Comparison of ENCODE assay signal across 8 cellular contexts in the genomic region with DNA sequence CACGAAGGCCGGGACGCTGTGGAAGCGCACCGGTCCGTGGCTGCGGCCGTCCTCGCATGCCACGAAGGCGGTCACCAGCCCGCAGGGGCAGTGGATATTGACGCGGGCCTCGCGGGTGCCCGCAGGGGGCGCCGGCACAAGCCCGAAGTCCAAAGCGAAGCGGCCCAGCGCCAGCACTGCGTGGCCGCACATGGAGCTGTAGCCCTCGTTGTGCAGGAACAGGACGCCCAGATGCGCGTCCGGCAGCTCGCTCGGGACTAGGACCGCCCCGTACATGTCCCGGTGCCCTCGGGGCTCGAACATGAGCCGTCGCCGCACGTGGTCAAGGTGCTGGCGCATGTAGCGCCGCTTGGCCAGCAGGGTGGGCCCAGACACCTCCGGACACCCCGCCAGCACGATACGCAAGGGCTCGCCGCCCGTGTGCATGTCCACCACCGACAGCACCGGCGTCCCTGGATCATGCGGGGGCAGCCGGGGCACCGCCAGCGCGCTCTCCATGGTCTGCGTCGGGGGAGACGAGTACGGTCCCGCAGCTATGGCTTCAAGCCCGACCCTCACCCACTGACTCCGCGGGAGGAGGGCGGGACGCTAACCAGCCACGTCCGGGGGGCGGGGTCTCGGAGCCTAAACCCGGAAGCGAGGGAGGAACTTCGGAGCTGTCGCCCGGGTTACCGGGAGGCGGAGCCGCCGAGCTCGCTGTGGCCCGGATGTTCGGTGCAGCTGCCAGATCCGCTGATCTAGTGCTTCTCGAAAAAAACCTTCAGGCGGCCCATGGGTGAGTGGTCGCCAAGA. TPM values are rescaled to one million over a fixed set of nuclear protein-coding genes. Genes with fewer than 3 reads are reported as not detected.
DNase-seq lines count a peak whose midpoint lies in the region; ATAC-seq and TF ChIP-seq lines count a peak whose summit lies in the region.

A gene with protein sequence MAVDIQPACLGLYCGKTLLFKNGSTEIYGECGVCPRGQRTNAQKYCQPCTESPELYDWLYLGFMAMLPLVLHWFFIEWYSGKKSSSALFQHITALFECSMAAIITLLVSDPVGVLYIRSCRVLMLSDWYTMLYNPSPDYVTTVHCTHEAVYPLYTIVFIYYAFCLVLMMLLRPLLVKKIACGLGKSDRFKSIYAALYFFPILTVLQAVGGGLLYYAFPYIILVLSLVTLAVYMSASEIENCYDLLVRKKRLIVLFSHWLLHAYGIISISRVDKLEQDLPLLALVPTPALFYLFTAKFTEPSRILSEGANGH (plus strand): TSS at position 699 of the 792 bp plus-strand sequence. CDS start 73 bp downstream, at position 772.
A gene (minus strand): TSS at position 590 of the 792 bp plus-strand sequence. CDS start 92 bp downstream, at position 498.

- peak within 1 kb of the TSS; percentile 94 for H3K4me3 Mint-ChIP-seq in activated naive CD4-positive, alpha-beta T cell treated with anti-CD3 and anti-CD28 coated beads, Interleukin-2, amount 10 ng/mL, durations not matched to agents 7 days and 5 days

- peaks cover 55% of the 10 kb centered on the region for H3K4me1 Mint-ChIP-seq in activated naive CD4-positive, alpha-beta T cell treated with anti-CD3 and anti-CD28 coated beads, Interleukin-2, amount 10 ng/mL, durations not matched to agents 7 days and 5 days

- H3K27ac ChIP-seq in SK-N-MC, result peak within 1 kb of the TSS; percentile 75
- H3K27ac ChIP-seq in gastroesophageal sphincter, result peak within 1 kb of the TSS; percentile 87 to 96 (median 94)
- H3K27ac ChIP-seq in suprapubic skin, result peak within 1 kb of the TSS; percentile 94

- ATAC-seq in HG02571 (IDR thresholded peaks at IDR 0.05; ENCODE audit: unreplicated experiment), result peak; percentile 89
- peak; percentile 95 for ATAC-seq in gastroesophageal sphincter

- H3K36me3 ChIP-seq in SK-N-MC (ENCODE audit: insufficient read depth, low read length) (peaks cover 26% of the 10 kb centered on the region), gastroesophageal sphincter (peaks cover 0 to 16% of the 10 kb centered on the region in 2 donors), suprapubic skin (peaks cover 13% of the 10 kb centered on the region)

- POLR2A ChIA-PET in GM10248 (lab: Yijun Ruan, JAX), result interaction anchor here (0.5 to 0.9 kb wide), 2 partner anchors 64 to 721 kb away, joined by 3 read pairs; no protein-coding TSS in a partner anchor

- peaks cover 10% of the 10 kb centered on the region for H3K36me3 Mint-ChIP-seq in activated naive CD4-positive, alpha-beta T cell treated with anti-CD3 and anti-CD28 coated beads, Interleukin-2, amount 10 ng/mL, durations not matched to agents 7 days and 5 days

- WGBS in gastroesophageal sphincter (ENCODE audit: low coverage in 1 of 2), 2 donors, result no CpG with 5 or more reads among the region's 89 CpGs
- under 1% methylated on average over 28 of the region's 89 CpGs for WGBS in suprapubic skin

- peak; percentile 97 for TF ChIP-seq POLR2A in NB4 (IDR thresholded peaks at IDR 0.05; ENCODE audit: extremely low read depth, insufficient read length)
- TF ChIP-seq POLR2A in gastroesophageal sphincter (IDR thresholded peaks at IDR 0.05), result peak; percentile 74 to 77
- TF ChIP-seq POLR2A in suprapubic skin (IDR thresholded peaks at IDR 0.05), result no peak

- peaks cover 0 to 78% (median 35%) of the 10 kb centered on the region in 3 donors for H3K4me1 ChIP-seq in gastroesophageal sphincter
- peaks cover 48% of the 10 kb centered on the region for H3K4me1 ChIP-seq in suprapubic skin

- no peak for TF ChIP-seq EP300 in gastroesophageal sphincter (IDR thresholded peaks at IDR 0.05)
- no peak for TF ChIP-seq EP300 in suprapubic skin (IDR thresholded peaks at IDR 0.05)

- H3K4me3 ChIP-seq in NB4 (ENCODE audit: low read depth, low read length) (peak within 1 kb of the TSS; percentile 98), SK-N-MC (peak within 1 kb of the TSS; percentile 97), gastroesophageal sphincter (peak within 1 kb of the TSS; percentile 62 to 83), suprapubic skin (peak within 1 kb of the TSS; percentile 85)

- no peaks in the 10 kb centered on the region for H3K27me3 ChIP-seq in gastroesophageal sphincter
- no peaks in the 10 kb centered on the region for H3K27me3 ChIP-seq in suprapubic skin

- TF ChIP-seq CTCF in GM10248 (IDR thresholded peaks at IDR 0.05; ENCODE audit: control extremely low read depth, extremely low read depth, low read depth, missing control alignments), result peak; percentile 71
- TF ChIP-seq CTCF in NB4 (IDR thresholded peaks at IDR 0.05; ENCODE audit: low read depth, low read length), result peak; percentile 53
- peak; percentile 16 to 83 (median 55) for TF ChIP-seq CTCF in gastroesophageal sphincter (IDR thresholded peaks at IDR 0.05)
- TF ChIP-seq CTCF in suprapubic skin (IDR thresholded peaks at IDR 0.05), result peak; percentile 20 to 62

- H3K27ac Mint-ChIP-seq in activated naive CD4-positive, alpha-beta T cell treated with anti-CD3 and anti-CD28 coated beads, Interleukin-2, amount 10 ng/mL, durations not matched to agents 7 days and 5 days, result peak within 1 kb of the TSS; percentile 94

- DNase-seq in GM10248 (ENCODE audit: extremely low spot score), result peak; percentile 97
- DNase-seq in NB4 (ENCODE audit: low read depth), result peak; percentile 96
- DNase-seq in SK-N-MC (ENCODE audit: low read depth, low spot score), result peak; percentile 66
- peak; percentile 99 for DNase-seq in activated naive CD4-positive, alpha-beta T cell treated with anti-CD3 and anti-CD28 coated beads, Interleukin-2, amount 10 ng/mL, durations not matched to agents 7 days and 5 days
- DNase-seq in nucleus accumbens (lab: John Stamatoyannopoulos, UW), result peak; percentile 72 to 99 (median 93)
- DNase-seq in suprapubic skin (ENCODE audit: low spot score in 2 of 2), result peak; percentile 98

- no peaks in the 10 kb centered on the region for H3K9me3 ChIP-seq in SK-N-MC (ENCODE audit: low read depth, low read length)
- H3K9me3 ChIP-seq in gastroesophageal sphincter, result no peaks in the 10 kb centered on the region
- no peaks in the 10 kb centered on the region for H3K9me3 ChIP-seq in suprapubic skin

- CTCF ChIA-PET in GM10248 (lab: Yijun Ruan, JAX), result interaction anchor here (0.9 to 3.9 kb wide), 17 partner anchors 10 to 618 kb away, joined by 3 to 34 read pairs (median 4); a partner anchor contains a TSS
- CTCF ChIA-PET in activated naive CD4-positive, alpha-beta T cell treated with anti-CD3 and anti-CD28 coated beads, Interleukin-2, amount 10 ng/mL, durations not matched to agents 7 days and 5 days (lab: Charles Lee), result interaction anchor here (0.6 to 1.4 kb wide), 5 partner anchors 13 to 93 kb away, joined by 3 to 6 read pairs (median 3); a partner anchor contains a TSS

- no peaks in the 10 kb centered on the region for H3K27me3 Mint-ChIP-seq in activated naive CD4-positive, alpha-beta T cell treated with anti-CD3 and anti-CD28 coated beads, Interleukin-2, amount 10 ng/mL, durations not matched to agents 7 days and 5 days

- peak within 1 kb of the TSS; percentile 97 for H3K9ac ChIP-seq in SK-N-MC (ENCODE audit: insufficient read length)

- no peaks in the 10 kb centered on the region for H3K9me3 Mint-ChIP-seq in activated naive CD4-positive, alpha-beta T cell treated with anti-CD3 and anti-CD28 coated beads, Interleukin-2, amount 10 ng/mL, durations not matched to agents 7 days and 5 days

RNA-seq across cellular contexts. Expression of the first gene that starts in this region (rescaled TPM):
- total RNA-seq in gastroesophageal sphincter, result 10 to 100 TPM; 28.7 to 63.0 (median 42.4) TPM
- 10 to 100 TPM; 49.8 to 56.7 (median 53.5) TPM for total RNA-seq in suprapubic skin

RNA-seq across cellular contexts. Expression of the second gene that starts in this region (rescaled TPM):
- total RNA-seq in gastroesophageal sphincter, result 10 to 100 TPM; 24.5 to 37.7 (median 33.3) TPM
- total RNA-seq in suprapubic skin, result 10 to 100 TPM; 15.3 to 59.1 (median 23.3) TPM

Comparison
In these comparisons a context has a peak if more than half of its experiments do, and no peak if none do; other contexts are left out.
1. Peak in every context shown above with its lines: DNase-seq, ATAC-seq, H3K4me3 ChIP-seq and H3K27ac ChIP-seq.
2. POLR2A ChIP-seq: peak in NB4 (single experiment) and gastroesophageal sphincter (2 of 2); none in suprapubic skin (0 of 2).